In the genomic region with DNA sequence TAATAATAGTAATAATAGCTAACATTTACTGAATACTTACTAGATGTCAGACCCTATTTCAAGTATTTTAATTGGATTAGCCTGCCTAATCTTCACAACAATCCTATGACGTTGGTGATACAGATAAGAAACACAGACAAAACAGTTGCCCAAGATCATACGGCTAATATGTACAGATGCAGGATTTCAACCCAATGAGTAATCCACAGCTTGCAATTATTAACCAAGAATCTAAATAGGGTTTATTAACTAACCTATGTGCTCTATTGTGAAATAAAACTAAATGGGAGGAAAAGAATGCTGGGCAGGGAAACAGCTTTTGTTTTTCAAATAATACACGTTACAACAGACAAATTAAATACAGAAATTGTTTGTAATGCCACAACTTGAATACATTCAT, we compare ENCODE assay signal across 2 cellular contexts.
TF ChIP-seq lines count a peak whose summit lies in the region.

No MANE protein-coding gene starts in this region.

TF ChIP-seq in SK-N-SH, 30 proteins besides CTCF, POLR2A, EP300 and RAD21 (continued from another document and continues in another):
- TF ChIP-seq RXRA (IDR thresholded peaks at IDR 0.05; ENCODE audit: borderline replicate concordance, low read depth), result no peak
- TF ChIP-seq RCOR1 (IDR thresholded peaks at IDR 0.05; ENCODE audit: low read length), result peak; percentile 70; the same call in 1 of the 2 replicates
- no peak for TF ChIP-seq GABPA (IDR thresholded peaks at IDR 0.05; ENCODE audit: low read depth)
- no peak for TF ChIP-seq SIN3A (IDR thresholded peaks at IDR 0.05; ENCODE audit: borderline replicate concordance, low read depth, low read length)
- TF ChIP-seq, protein P1, sequence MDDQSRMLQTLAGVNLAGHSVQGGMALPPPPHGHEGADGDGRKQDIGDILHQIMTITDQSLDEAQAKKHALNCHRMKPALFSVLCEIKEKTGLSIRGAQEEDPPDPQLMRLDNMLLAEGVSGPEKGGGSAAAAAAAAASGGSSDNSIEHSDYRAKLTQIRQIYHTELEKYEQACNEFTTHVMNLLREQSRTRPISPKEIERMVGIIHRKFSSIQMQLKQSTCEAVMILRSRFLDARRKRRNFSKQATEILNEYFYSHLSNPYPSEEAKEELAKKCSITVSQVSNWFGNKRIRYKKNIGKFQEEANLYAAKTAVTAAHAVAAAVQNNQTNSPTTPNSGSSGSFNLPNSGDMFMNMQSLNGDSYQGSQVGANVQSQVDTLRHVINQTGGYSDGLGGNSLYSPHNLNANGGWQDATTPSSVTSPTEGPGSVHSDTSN (IDR thresholded peaks at IDR 0.05), result no peak
- no peak for TF ChIP-seq YY1 (IDR thresholded peaks at IDR 0.05; ENCODE audit: low read depth)
- no peak for TF ChIP-seq NFIC (IDR thresholded peaks at IDR 0.05; ENCODE audit: borderline replicate concordance)
- TF ChIP-seq, protein P2, sequence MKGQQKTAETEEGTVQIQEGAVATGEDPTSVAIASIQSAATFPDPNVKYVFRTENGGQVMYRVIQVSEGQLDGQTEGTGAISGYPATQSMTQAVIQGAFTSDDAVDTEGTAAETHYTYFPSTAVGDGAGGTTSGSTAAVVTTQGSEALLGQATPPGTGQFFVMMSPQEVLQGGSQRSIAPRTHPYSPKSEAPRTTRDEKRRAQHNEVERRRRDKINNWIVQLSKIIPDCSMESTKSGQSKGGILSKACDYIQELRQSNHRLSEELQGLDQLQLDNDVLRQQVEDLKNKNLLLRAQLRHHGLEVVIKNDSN (IDR thresholded peaks at IDR 0.05; ENCODE audit: borderline replicate concordance, low read depth), result no peak
- TF ChIP-seq GATA2 (CRISPR knock-in tag; IDR thresholded peaks at IDR 0.05), result peak; percentile 95
- TF ChIP-seq, protein P3, sequence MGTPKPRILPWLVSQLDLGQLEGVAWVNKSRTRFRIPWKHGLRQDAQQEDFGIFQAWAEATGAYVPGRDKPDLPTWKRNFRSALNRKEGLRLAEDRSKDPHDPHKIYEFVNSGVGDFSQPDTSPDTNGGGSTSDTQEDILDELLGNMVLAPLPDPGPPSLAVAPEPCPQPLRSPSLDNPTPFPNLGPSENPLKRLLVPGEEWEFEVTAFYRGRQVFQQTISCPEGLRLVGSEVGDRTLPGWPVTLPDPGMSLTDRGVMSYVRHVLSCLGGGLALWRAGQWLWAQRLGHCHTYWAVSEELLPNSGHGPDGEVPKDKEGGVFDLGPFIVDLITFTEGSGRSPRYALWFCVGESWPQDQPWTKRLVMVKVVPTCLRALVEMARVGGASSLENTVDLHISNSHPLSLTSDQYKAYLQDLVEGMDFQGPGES (IDR thresholded peaks at IDR 0.05; ENCODE audit: low read depth, low read length), result no peak
- no peak for TF ChIP-seq TAF1 (IDR thresholded peaks at IDR 0.05; ENCODE audit: borderline replicate concordance, low read depth, low read length)
- peak; percentile 42 for TF ChIP-seq CHD2 (IDR thresholded peaks at IDR 0.05; ENCODE audit: low read length, partially characterized antibody)
- no peak for TF ChIP-seq REST (IDR thresholded peaks at IDR 0.05; ENCODE audit: low read depth, low read length)
- no peak for TF ChIP-seq EZH2phosphoT487 (IDR thresholded peaks at IDR 0.05; ENCODE audit: borderline replicate concordance, low read depth)
- TF ChIP-seq MEF2A (IDR thresholded peaks at IDR 0.05; ENCODE audit: borderline replicate concordance, low read depth), result no peak
- peak; percentile 57; the same call in 1 of the 2 replicates for TF ChIP-seq MXI1 (IDR thresholded peaks at IDR 0.05; ENCODE audit: low read depth, low read length)
- TF ChIP-seq POLR2AphosphoS5 (IDR thresholded peaks at IDR 0.05; ENCODE audit: low read depth, low read length), result peak; percentile 60; the same call in 1 of the 2 replicates
- no peak for TF ChIP-seq SMC3 (IDR thresholded peaks at IDR 0.05; ENCODE audit: low read depth, low read length)
- no peak for TF ChIP-seq NRF1 (IDR thresholded peaks at IDR 0.05; ENCODE audit: low read depth, low read length)
- 0 out of 2 replicates have a peak, but pooled peaks have one; percentile 24 for TF ChIP-seq TEAD4 (IDR thresholded peaks at IDR 0.05; ENCODE audit: borderline replicate concordance, insufficient read depth)
- no peak for TF ChIP-seq FOXJ3 (CRISPR knock-in tag; IDR thresholded peaks at IDR 0.05)
- no peak for TF ChIP-seq FOXM1 (IDR thresholded peaks at IDR 0.05; ENCODE audit: low read depth)
- no peak for TF ChIP-seq FOSL2 (IDR thresholded peaks at IDR 0.05; ENCODE audit: borderline replicate concordance, low read depth)
- no peak for TF ChIP-seq JUND (IDR thresholded peaks at IDR 0.05)
- no peak for TF ChIP-seq MAX (IDR thresholded peaks at IDR 0.05; ENCODE audit: low read depth)
- no peak for TF ChIP-seq RFX5 (IDR thresholded peaks at IDR 0.05; ENCODE audit: low read length)

TF ChIP-seq in liver, 16 proteins besides CTCF, POLR2A, EP300 and RAD21 (continued from another document):
- TF ChIP-seq REST (IDR thresholded peaks at IDR 0.05) (peak; percentile 34), FOXA1 (IDR thresholded peaks at IDR 0.05) (peak; percentile 57), MAX (IDR thresholded peaks at IDR 0.05) (peak; percentile 25), NR2F2 (IDR thresholded peaks at IDR 0.05) (no peak), ATF3 (IDR thresholded peaks at IDR 0.05) (peak; percentile 68), JUND (IDR thresholded peaks at IDR 0.05) (peak; percentile 76 to 87), HNF4G (IDR thresholded peaks at IDR 0.05) (no peak), YY1 (IDR thresholded peaks at IDR 0.05) (peak; percentile 72)
- TF ChIP-seq, protein P4, sequence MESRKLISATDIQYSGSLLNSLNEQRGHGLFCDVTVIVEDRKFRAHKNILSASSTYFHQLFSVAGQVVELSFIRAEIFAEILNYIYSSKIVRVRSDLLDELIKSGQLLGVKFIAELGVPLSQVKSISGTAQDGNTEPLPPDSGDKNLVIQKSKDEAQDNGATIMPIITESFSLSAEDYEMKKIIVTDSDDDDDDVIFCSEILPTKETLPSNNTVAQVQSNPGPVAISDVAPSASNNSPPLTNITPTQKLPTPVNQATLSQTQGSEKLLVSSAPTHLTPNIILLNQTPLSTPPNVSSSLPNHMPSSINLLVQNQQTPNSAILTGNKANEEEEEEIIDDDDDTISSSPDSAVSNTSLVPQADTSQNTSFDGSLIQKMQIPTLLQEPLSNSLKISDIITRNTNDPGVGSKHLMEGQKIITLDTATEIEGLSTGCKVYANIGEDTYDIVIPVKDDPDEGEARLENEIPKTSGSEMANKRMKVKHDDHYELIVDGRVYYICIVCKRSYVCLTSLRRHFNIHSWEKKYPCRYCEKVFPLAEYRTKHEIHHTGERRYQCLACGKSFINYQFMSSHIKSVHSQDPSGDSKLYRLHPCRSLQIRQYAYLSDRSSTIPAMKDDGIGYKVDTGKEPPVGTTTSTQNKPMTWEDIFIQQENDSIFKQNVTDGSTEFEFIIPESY (IDR thresholded peaks at IDR 0.05), result peak; percentile 38
TF ChIP-seq in liver: peak in this region for 11.
